ENCODE assay signal across 28 cellular contexts in the genomic region with DNA sequence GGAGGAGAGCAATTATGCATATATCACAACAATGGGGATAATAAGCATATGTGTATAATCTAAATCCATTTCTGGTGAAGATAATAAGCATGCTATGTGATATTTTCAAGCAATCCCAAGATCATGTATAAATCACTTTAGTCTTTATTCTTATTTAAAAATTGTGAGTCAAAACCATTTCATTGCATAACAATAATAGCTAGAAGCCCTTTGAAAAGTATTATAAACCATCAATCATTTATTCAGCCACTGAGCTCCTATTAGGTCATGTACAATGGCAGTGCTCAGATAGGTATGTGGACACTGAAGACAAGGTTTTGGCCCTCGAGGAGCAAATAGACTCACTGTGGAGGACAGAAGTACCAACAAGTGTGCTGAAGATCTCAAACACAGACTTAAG.
"Had no signal": no experiment of that assay in that cellular context is flagged by ENCODE, and none has a peak within 500 bp of the region (broad histone marks: within the 10 kb centered on the region; RNA-seq: fewer than 3 reads in every experiment).

No MANE protein-coding gene starts in this region.

- H3K9me3 ChIP-seq: adrenal gland, ascending aorta, body of pancreas, breast epithelium had no signal

- H3K36me3 ChIP-seq: adrenal gland, ascending aorta, brain microvascular endothelial cell, breast epithelium, cardiac muscle cell had no signal

- DNase-seq: activated effector memory CD4-positive, alpha-beta T cell treated with anti-CD3 and anti-CD28 coated beads, Interleukin-2, amount 50 U/mL, for 16 hours; activated effector memory CD4-positive, alpha-beta T cell treated with Interleukin-2 at 50 U/mL for 16 hours; activated gamma-delta T cell; activated gamma-delta T cell treated with Interleukin-2 at 50 U/mL for 16 hours; activated naive CD4-positive, alpha-beta T cell; activated naive CD4-positive, alpha-beta T cell treated with anti-CD3 and anti-CD28 coated beads for 36 hours; activated naive CD4-positive, alpha-beta T cell treated with anti-CD3 and anti-CD28 coated beads, Interleukin-2, amount 10 ng/mL, durations not matched to agents 7 days and 5 days; activated naive CD4-positive, alpha-beta T cell treated with anti-CD3 and anti-CD28 coated beads, Interleukin-2, amount 50 U/mL, for 16 hours; activated naive CD4-positive, alpha-beta T cell treated with Interleukin-2 at 50 U/mL for 16 hours; activated naive CD8-positive, alpha-beta T cell treated with anti-CD3 and anti-CD28 coated beads for 36 hours; activated naive CD8-positive, alpha-beta T cell treated with anti-CD3 and anti-CD28 coated beads, Interleukin-2, amount 10 ng/mL, durations not matched to agents 7 days and 5 days; activated naive CD8-positive, alpha-beta T cell treated with anti-CD3 and anti-CD28 coated beads, Interleukin-2, amount 50 U/mL, for 24 hours; activated T-cell treated with anti-CD3 and anti-CD28 coated beads, Interleukin-2, amount 50 U/mL, for 24 hours; activated T-cell treated with anti-CD3 and anti-CD28 coated beads, Interleukin-2, amount 50 U/mL, for 4 hours; activated T-cell treated with anti-CD3 and anti-CD28 coated beads, Interleukin-2, amount 50 U/mL, for 48 hours; activated T-cell treated with anti-CD3 and anti-CD28 coated beads, Interleukin-2, amount 50 U/mL, for 72 hours; adrenal gland; amniotic stem cell; amygdala; anterior cingulate cortex; aorta; body of pancreas; brain microvascular endothelial cell; central memory CD4-positive, alpha-beta T cell; cerebellar nuclear complex had no signal

- H3K27me3 ChIP-seq: ascending aorta, body of pancreas, brain microvascular endothelial cell, breast epithelium, cardiac muscle cell had no signal

- H3K4me3 ChIP-seq: adrenal gland, ascending aorta, body of pancreas, breast epithelium, cardiac muscle cell had no signal

- H3K4me1 ChIP-seq: adrenal gland, ascending aorta, body of pancreas, breast epithelium had no signal
